ENCODE assay signal across 8 cellular contexts in the genomic region with DNA sequence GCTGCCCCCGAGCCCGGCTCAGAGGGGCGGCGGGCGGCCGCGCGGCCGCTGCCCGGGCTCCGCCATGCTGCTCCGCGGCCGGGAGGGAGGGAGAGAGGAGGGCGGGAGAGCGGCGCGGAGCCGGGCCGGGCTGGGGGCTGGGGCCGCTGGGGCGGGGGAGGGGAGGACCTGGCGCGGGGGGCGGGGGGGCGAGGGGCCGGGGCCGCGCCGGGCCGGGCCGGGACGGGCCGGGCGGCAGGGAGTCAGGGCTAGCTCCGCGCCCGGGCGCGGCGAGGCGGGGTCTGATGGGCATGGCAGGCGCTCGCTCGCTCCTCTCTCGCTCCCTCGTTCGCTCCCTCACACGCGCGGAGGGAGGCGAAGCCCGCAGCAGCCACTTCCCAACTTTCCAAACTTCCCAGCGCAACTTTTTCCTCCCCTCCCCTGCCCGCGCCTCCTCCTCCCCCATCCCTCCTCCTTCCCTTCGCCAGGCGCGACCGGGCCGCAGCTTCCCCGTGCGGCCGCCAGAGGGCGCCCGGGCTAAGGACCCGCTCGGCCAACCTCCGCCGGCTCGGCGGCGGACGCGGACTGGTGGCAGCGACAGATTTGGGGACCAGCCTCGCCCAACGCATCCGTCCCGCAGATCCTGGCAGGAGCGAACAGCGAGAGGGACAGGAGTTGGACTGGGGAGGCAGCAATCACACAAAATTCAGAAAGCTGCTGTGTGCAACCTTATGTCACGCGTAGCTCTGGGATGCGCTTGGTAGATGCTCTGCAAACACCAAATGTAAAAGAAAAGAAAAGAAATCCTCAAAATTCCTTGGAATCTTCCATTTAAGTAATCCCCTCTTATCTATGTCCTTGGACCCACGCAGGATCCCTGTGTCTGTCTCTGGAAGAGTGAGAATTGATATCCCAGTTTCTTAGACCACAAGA. TPM values are rescaled to one million over a fixed set of nuclear protein-coding genes. Genes with fewer than 3 reads are reported as not detected.
DNase-seq lines count a peak whose midpoint lies in the region; ATAC-seq and TF ChIP-seq lines count a peak whose summit lies in the region.

A gene (minus strand): TSS at position 97 of the 912 bp plus-strand sequence.

- no peaks in the 10 kb centered on the region for H3K9me3 Mint-ChIP-seq in endodermal cell

- peak within 1 kb of the TSS; percentile 69 for H3K9ac ChIP-seq in endodermal cell (ENCODE audit: extremely low read depth, low read length, poor library complexity, severe bottlenecking)

- H3K36me3 ChIP-seq in endodermal cell (ENCODE audit: control insufficient read depth, insufficient read depth, low read length): peaks cover 26% of the 10 kb centered on the region

- ATAC-seq in HG02938 (IDR thresholded peaks at IDR 0.05; ENCODE audit: unreplicated experiment): peak; percentile 69

- H3K9me3 ChIP-seq in endodermal cell (ENCODE audit: control insufficient read depth, low read length): no peaks in the 10 kb centered on the region

- H3K4me3 ChIP-seq in endodermal cell (ENCODE audit: low read length): peak within 1 kb of the TSS; percentile 97

- peak; percentile 26 for DNase-seq in NCI-H146 (lab: John Stamatoyannopoulos, UW)
- DNase-seq in NCI-H146 treated with DMSO at 0.1 percent for 48 hours (lab: John Stamatoyannopoulos, UW; ENCODE audit: unreplicated experiment): no peak
- peak; percentile 20 for DNase-seq in NCI-H510A (lab: John Stamatoyannopoulos, UW)
- peak; percentile 88 for DNase-seq in activated CD8-positive, alpha-beta memory T cell treated with anti-CD3 and anti-CD28 coated beads for 24 hours
- peak; percentile 96 for DNase-seq in endodermal cell
- peak; percentile 95 for DNase-seq in mesenteric fat pad (ENCODE audit: low spot score)
- peak; percentile 32 for DNase-seq in stimulated activated CD8-positive, alpha-beta memory T cell treated with anti-CD3 and anti-CD28 coated beads, Interleukin-12 subunit alpha, Interleukin-12 subunit beta, amount 100 ng/mL, for 4 hours (ENCODE audit: low read depth)

- H3K36me3 Mint-ChIP-seq in endodermal cell (ENCODE audit: low read depth): peaks cover 21% of the 10 kb centered on the region

- WGBS in endodermal cell (ENCODE audit: insufficient coverage in 1 of 2, insufficient read length in 1 of 2), 2 experiments: 4 to 25% methylated on average over 9 to 63 of the region's 86 CpGs

- H3K27me3 ChIP-seq in endodermal cell (ENCODE audit: control insufficient read depth, insufficient read depth, low read length, poor library complexity, severe bottlenecking): no peaks in the 10 kb centered on the region

- peak; percentile 98 for TF ChIP-seq CTCF in endodermal cell (conservative IDR thresholded peaks at IDR 0.05)

- H3K4me1 Mint-ChIP-seq in endodermal cell: peaks cover 61% of the 10 kb centered on the region

- peaks cover 24% of the 10 kb centered on the region for H3K27me3 Mint-ChIP-seq in endodermal cell (ENCODE audit: insufficient read depth)

- peaks cover 30% of the 10 kb centered on the region for H3K4me1 ChIP-seq in endodermal cell (ENCODE audit: control insufficient read depth, insufficient read depth, low read length)

- H3K4me3 Mint-ChIP-seq in endodermal cell: peak within 1 kb of the TSS; percentile 81

- no peak within 1 kb of the TSS for H3K27ac ChIP-seq in endodermal cell (ENCODE audit: low read depth, low read length)

- H3K27ac Mint-ChIP-seq in endodermal cell: peak within 1 kb of the TSS; percentile 13

RNA-seq across cellular contexts. Expression of the gene that starts here (rescaled TPM):
- total RNA-seq in endodermal cell (10 to 100 TPM; 24.4 to 28.0 TPM), mesenteric fat pad (2.3 TPM)
- polyA plus RNA-seq in endodermal cell (2013, experiment 1 of 2): 6.2 TPM
- 6.0 TPM for polyA plus RNA-seq in endodermal cell (2013, experiment 2 of 2)
